ENCODE assay signal across 17 cellular contexts in the genomic region with DNA sequence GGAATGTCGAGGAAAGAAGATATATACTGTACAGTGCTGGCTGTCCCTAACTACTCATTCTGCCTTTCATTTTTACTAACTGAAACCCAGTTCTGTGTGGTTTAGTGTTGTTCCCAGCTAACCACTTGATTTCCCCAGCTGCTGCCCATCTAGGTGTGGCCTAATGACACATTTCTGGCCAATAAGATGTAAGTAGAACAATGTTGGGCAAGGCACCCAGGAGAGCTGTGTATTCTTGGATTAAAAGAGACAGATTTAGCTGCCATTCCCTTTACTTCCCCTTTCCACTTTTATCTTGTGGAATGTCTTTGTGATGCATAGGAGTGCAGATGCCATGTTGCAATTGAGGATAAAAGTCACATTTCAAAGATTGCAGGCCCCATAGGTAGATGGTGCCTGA. TPM values are rescaled to one million over a fixed set of nuclear protein-coding genes. Genes with fewer than 3 reads are reported as not detected.
DNase-seq lines count a peak whose midpoint lies in the region; ATAC-seq and TF ChIP-seq lines count a peak whose summit lies in the region.
"Had no signal": no experiment of that assay in that cellular context is flagged by ENCODE, and none has a peak within 500 bp of the region (broad histone marks: within the 10 kb centered on the region; RNA-seq: fewer than 3 reads in every experiment).

No MANE protein-coding gene starts in this region.

- no peak overlapping the region for H3K27ac ChIP-seq in A673 (ENCODE audit: low read depth, low read length, poor library complexity, severe bottlenecking)
- H3K27ac ChIP-seq: epithelial cell of prostate, SK-N-MC had no signal

- POLR2A ChIA-PET in A673 (lab: Charles Lee; ENCODE audit: low non-redundant PET): no interaction called here

- no peaks in the 10 kb centered on the region for H3K27me3 ChIP-seq in A673 (replicated peaks; ENCODE audit: insufficient read depth, low read depth, low read length, poor library complexity)
- H3K27me3 ChIP-seq: BE2C had no signal

- no peaks in the 10 kb centered on the region for H3K36me3 ChIP-seq in A673 (ENCODE audit: insufficient read depth, low read length, poor library complexity, severe bottlenecking)
- H3K36me3 ChIP-seq: BE2C had no signal

- CTCF ChIA-PET in A673 (lab: Charles Lee): no interaction called here

- H3K9me3 ChIP-seq in A673 (ENCODE audit: low read depth, low read length, poor library complexity, severe bottlenecking): no peaks in the 10 kb centered on the region
- H3K9me3 ChIP-seq: BE2C had no signal

- peak; percentile 89 for DNase-seq in LHCN-M2 (ENCODE audit: low read depth)
- DNase-seq in iris pigment epithelial cell (ENCODE audit: low read depth): peak; percentile 6
- no peak for DNase-seq in A673 (ENCODE audit: low spot score)
- no peak for DNase-seq in ureter (ENCODE audit: low spot score)
- DNase-seq: activated CD8-positive, alpha-beta memory T cell treated with anti-CD3 and anti-CD28 coated beads, Interleukin-2, amount 50 U/mL, for 48 hours; BE2C; DMS53; head of caudate nucleus; NCI-H1930; small intestine had no signal

- intact Hi-C loops in A673 (cut with micrococcal nuclease; ENCODE audit: unreplicated experiment): no loop called here

- TF ChIP-seq CTCF in A673 (conservative IDR thresholded peaks at IDR 0.05; ENCODE audit: low read depth, low read length): no peak

- H3K4me1 ChIP-seq in A673 (ENCODE audit: insufficient read depth, low read length, poor library complexity, severe bottlenecking): no peaks in the 10 kb centered on the region
- H3K4me1 ChIP-seq: BE2C had no signal

- ATAC-seq in GM19452 (IDR thresholded peaks at IDR 0.05; ENCODE audit: unreplicated experiment) (peak; percentile 78), HG02884 (IDR thresholded peaks at IDR 0.05; ENCODE audit: unreplicated experiment) (peak; percentile 92), HG03108 (IDR thresholded peaks at IDR 0.05; ENCODE audit: unreplicated experiment) (no peak), HG02885 (IDR thresholded peaks at IDR 0.05; ENCODE audit: poor library complexity, unreplicated experiment) (no peak)
- ATAC-seq: K562 had no signal

- H3K4me3 ChIP-seq in A673 (ENCODE audit: low read depth, low read length, poor library complexity, severe bottlenecking): no peak overlapping the region
- H3K4me3 ChIP-seq: K562, SK-N-MC had no signal

- no TSS peak for BruUV-seq in A673 (replicated peaks; lab: Mats Ljungman, UMichigan)

RNA-seq across cellular contexts. Expression of gene PCDH9, which starts 28.3 kb away (rescaled TPM):
- total RNA-seq in LHCN-M2 (2014; rRNA removed) (86.5 and 90.6 TPM in 2 replicates), A673 (2021) (5.8 TPM in 2 replicates), ureter (19.0 TPM)
- polyA plus RNA-seq in LHCN-M2 (2012): 11.8 TPM

Comparison
In these comparisons a context has a peak if more than half of its experiments do, and no peak if none do; other contexts are left out.
1. ATAC-seq: peak in GM19452 (single experiment) and HG02884 (single experiment); none in HG03108 (single experiment) and HG02885 (single experiment).
2. DNase-seq: peak in LHCN-M2 (single experiment) and iris pigment epithelial cell (single experiment); none in A673 (single experiment) and ureter (single experiment).